In genomic region chr7:67754651-67755050, GRCh38 we compare ENCODE assay signal across 29 cellular contexts.
"Had no signal": no experiment of that assay in that cellular context is flagged by ENCODE, and none has a peak within 500 bp of the region (broad histone marks: within the 10 kb centered on the region; RNA-seq: fewer than 3 reads in every experiment).

No MANE protein-coding gene starts in this region.

- H3K27ac ChIP-seq: esophagus muscularis mucosa, gastrocnemius medialis, right lobe of liver, testis, transverse colon, uterus had no signal

- H3K4me3 ChIP-seq: esophagus muscularis mucosa, gastrocnemius medialis, right lobe of liver, testis, transverse colon, uterus had no signal

- H3K36me3 Mint-ChIP-seq: activated CD4-positive, alpha-beta memory T cell treated with anti-CD3 and anti-CD28 coated beads for 36 hours; activated naive CD4-positive, alpha-beta T cell treated with anti-CD3 and anti-CD28 coated beads, Interleukin-2, amount 10 ng/mL, durations not matched to agents 7 days and 5 days; memory B cell; natural killer cell had no signal

- ATAC-seq: gastrocnemius medialis; left colon; natural killer cell; stimulated activated naive CD8-positive, alpha-beta T cell treated with anti-CD3 and anti-CD28 coated beads, Interleukin-15, Interleukin-2, amounts not matched to agents 100 U/mL and 50 U/mL, for 24 hours had no signal

- H3K4me1 Mint-ChIP-seq: activated CD4-positive, alpha-beta T cell treated with anti-CD3 and anti-CD28 coated beads, Interleukin-2, amount 10 ng/mL, durations not matched to agents 24 days and 14 days; activated naive CD4-positive, alpha-beta T cell treated with anti-CD3 and anti-CD28 coated beads, Interleukin-2, amount 10 ng/mL, durations not matched to agents 7 days and 5 days; central memory CD8-positive, alpha-beta T cell; memory B cell; natural killer cell had no signal

- H3K27me3 Mint-ChIP-seq: activated CD4-positive, alpha-beta memory T cell treated with anti-CD3 and anti-CD28 coated beads for 36 hours; activated CD4-positive, alpha-beta T cell treated with anti-CD3 and anti-CD28 coated beads, Interleukin-2, amount 10 ng/mL, durations not matched to agents 24 days and 14 days; activated naive CD4-positive, alpha-beta T cell treated with anti-CD3 and anti-CD28 coated beads, Interleukin-2, amount 10 ng/mL, durations not matched to agents 7 days and 5 days; activated T-cell treated with anti-CD3 and anti-CD28 coated beads, Interleukin-2, amount 50 U/mL, for 24 hours; central memory CD8-positive, alpha-beta T cell; memory B cell had no signal

- H3K4me1 ChIP-seq: gastrocnemius medialis, right lobe of liver, testis, transverse colon, uterus had no signal

- H3K36me3 ChIP-seq: esophagus muscularis mucosa, gastrocnemius medialis, right lobe of liver, transverse colon, uterus had no signal

- DNase-seq: activated CD4-positive, alpha-beta memory T cell treated with anti-CD3 and anti-CD28 coated beads for 36 hours; activated CD4-positive, alpha-beta T cell treated with anti-CD3 and anti-CD28 coated beads, Interleukin-2, amount 10 ng/mL, durations not matched to agents 24 days and 14 days; activated CD4-positive, CD25-positive, alpha-beta regulatory T cell treated with anti-CD3 and anti-CD28 coated beads, Interleukin-2, amount 50 U/mL, for 72 hours; activated CD8-positive, alpha-beta memory T cell treated with anti-CD3 and anti-CD28 coated beads, Interleukin-2, amount 50 U/mL, for 48 hours; activated gamma-delta T cell; activated naive CD4-positive, alpha-beta T cell treated with anti-CD3 and anti-CD28 coated beads, Interleukin-2, amount 10 ng/mL, durations not matched to agents 7 days and 5 days; activated T-cell treated with anti-CD3 and anti-CD28 coated beads, Interleukin-2, amount 50 U/mL, for 24 hours; amniotic stem cell; dermis blood vessel endothelial cell; effector CD4-positive, alpha-beta T cell; gastrocnemius medialis; glutamatergic neuron; left colon; natural killer cell; stimulated activated CD4-positive, alpha-beta T cell treated with anti-CD3 and anti-CD28 coated beads, Interleukin-12 subunit alpha, Interleukin-12 subunit beta, amount 100 ng/mL, for 4 hours; stimulated activated CD4-positive, alpha-beta T cell treated with anti-CD3 and anti-CD28 coated beads, Interleukin-4, amount 100 ng/mL, for 1 hour; stimulated activated naive CD8-positive, alpha-beta T cell treated with anti-CD3 and anti-CD28 coated beads, Interleukin-15, Interleukin-2, amounts not matched to agents 100 U/mL and 50 U/mL, for 24 hours; T-helper 9 cell; transverse colon had no signal

- H3K4me3 Mint-ChIP-seq: activated CD4-positive, alpha-beta memory T cell treated with anti-CD3 and anti-CD28 coated beads for 36 hours; activated CD4-positive, alpha-beta T cell treated with anti-CD3 and anti-CD28 coated beads, Interleukin-2, amount 10 ng/mL, durations not matched to agents 24 days and 14 days; activated naive CD4-positive, alpha-beta T cell treated with anti-CD3 and anti-CD28 coated beads, Interleukin-2, amount 10 ng/mL, durations not matched to agents 7 days and 5 days; activated T-cell treated with anti-CD3 and anti-CD28 coated beads, Interleukin-2, amount 50 U/mL, for 24 hours; central memory CD8-positive, alpha-beta T cell; memory B cell; natural killer cell; T-helper 1 cell treated with Interleukin-12 subunit alpha and Interleukin-12 subunit beta and Interleukin-4 antibody, amounts not matched to agents 30 μg/mL and 1 μg/mL, for 36 hours had no signal

- FAIRE-seq: bronchial epithelial cell, colon, TTC549 had no signal

- H3K27me3 ChIP-seq: esophagus muscularis mucosa, gastrocnemius medialis, right lobe of liver, testis, transverse colon, uterus had no signal

- H3K9me3 ChIP-seq: esophagus muscularis mucosa, gastrocnemius medialis, right lobe of liver, testis, transverse colon, uterus had no signal

- H3K27ac Mint-ChIP-seq: activated CD4-positive, alpha-beta memory T cell treated with anti-CD3 and anti-CD28 coated beads for 36 hours; activated CD4-positive, alpha-beta T cell treated with anti-CD3 and anti-CD28 coated beads, Interleukin-2, amount 10 ng/mL, durations not matched to agents 24 days and 14 days; activated naive CD4-positive, alpha-beta T cell treated with anti-CD3 and anti-CD28 coated beads, Interleukin-2, amount 10 ng/mL, durations not matched to agents 7 days and 5 days; activated T-cell treated with anti-CD3 and anti-CD28 coated beads, Interleukin-2, amount 50 U/mL, for 24 hours; memory B cell; natural killer cell; T-helper 1 cell treated with Interleukin-12 subunit alpha and Interleukin-12 subunit beta and Interleukin-4 antibody, amounts not matched to agents 30 μg/mL and 1 μg/mL, for 36 hours had no signal
